Comparison of ENCODE assay signal across 22 cellular contexts in the genomic region with DNA sequence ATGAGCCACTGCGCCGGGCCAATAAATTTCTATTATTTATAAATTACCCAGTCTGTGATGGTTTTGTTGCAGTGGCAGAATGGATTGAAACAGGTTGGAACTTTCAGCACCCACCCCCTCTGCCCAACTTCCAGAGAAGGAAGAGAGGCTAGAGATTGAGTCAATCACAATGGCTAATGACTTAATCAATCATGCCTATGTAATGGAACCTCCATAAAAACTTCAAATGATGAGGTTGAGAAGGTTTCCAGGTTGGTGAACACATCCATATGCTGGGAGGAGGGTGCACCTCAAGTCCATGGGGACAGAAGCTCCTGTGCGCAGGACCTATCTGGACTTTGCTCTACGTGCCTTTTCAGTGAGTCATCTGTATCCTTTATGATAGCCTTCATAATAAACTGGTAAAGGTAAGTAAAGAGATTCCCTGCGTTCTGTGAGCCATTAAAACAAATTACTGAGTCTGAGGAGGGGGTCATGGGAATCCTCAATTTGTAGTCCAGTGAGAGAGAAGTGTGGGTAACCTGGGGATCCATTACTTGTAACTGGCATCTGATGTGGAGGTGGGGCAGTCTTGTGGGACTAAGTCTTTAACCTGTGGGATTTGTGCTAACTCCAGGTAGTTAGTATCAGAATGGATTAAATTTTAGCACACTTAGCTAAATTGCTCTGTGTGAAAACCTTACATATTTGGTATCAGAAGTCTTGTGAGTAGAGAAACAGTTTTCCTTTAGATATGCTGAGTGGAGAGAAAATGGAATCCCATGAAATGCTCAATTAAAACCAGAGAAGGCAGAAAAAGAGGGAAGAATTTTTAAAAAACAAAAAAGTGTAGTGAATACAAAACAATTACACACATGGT. TPM values are rescaled to one million over a fixed set of nuclear protein-coding genes. Genes with fewer than 3 reads are reported as not detected.
DNase-seq lines count a peak whose midpoint lies in the region; ATAC-seq and TF ChIP-seq lines count a peak whose summit lies in the region.
"Had no signal": no experiment of that assay in that cellular context is flagged by ENCODE, and none has a peak within 500 bp of the region (broad histone marks: within the 10 kb centered on the region; RNA-seq: fewer than 3 reads in every experiment).

No MANE protein-coding gene starts in this region.

- H3K79me2 ChIP-seq in mammary epithelial cell (ENCODE audit: insufficient read depth, low read length) (no peaks in the 10 kb centered on the region), hepatocyte (no peaks in the 10 kb centered on the region)

- H2AFZ ChIP-seq in mammary epithelial cell (ENCODE audit: low read depth, low read length) (peak overlapping the region; percentile 33), hepatocyte (peak overlapping the region; percentile 8)

- no TSS peak for BruUV-seq in mammary epithelial cell (replicated peaks; lab: Mats Ljungman, UMichigan)

- H3K36me3 ChIP-seq in mammary epithelial cell (ENCODE audit: insufficient read depth, low read length) (no peaks in the 10 kb centered on the region), breast epithelium (no peaks in the 10 kb centered on the region), hepatocyte (replicated peaks; ENCODE audit: insufficient read depth, low read depth) (no peaks in the 10 kb centered on the region), transverse colon (no peaks in the 10 kb centered on the region)

- H3K9me3 ChIP-seq in mammary epithelial cell (replicated peaks; ENCODE audit: insufficient read depth, low read length) (no peaks in the 10 kb centered on the region), breast epithelium (no peaks in the 10 kb centered on the region), hepatocyte (ENCODE audit: low read depth) (no peaks in the 10 kb centered on the region), transverse colon (no peaks in the 10 kb centered on the region)

- no peak for TF ChIP-seq EP300 in transverse colon (IDR thresholded peaks at IDR 0.05; ENCODE audit: low read depth)

- H3K4me2 ChIP-seq in mammary epithelial cell (ENCODE audit: insufficient read depth, low read depth, low read length) (no peak overlapping the region), hepatocyte (peak overlapping the region; percentile 50)

- ATAC-seq in GM18907 (IDR thresholded peaks at IDR 0.05; ENCODE audit: unreplicated experiment): no peak
- no peak for ATAC-seq in GM19395 (IDR thresholded peaks at IDR 0.05; ENCODE audit: unreplicated experiment)

- CTCF ChIA-PET in mammary epithelial cell (lab: Charles Lee; ENCODE audit: low non-redundant PET): no interaction called here

- WGBS in mammary epithelial cell (ENCODE audit: low coverage, missing lambda C conversion rate): 100% methylated on average over 5 of the region's 5 CpGs
- WGBS in hepatocyte (ENCODE audit: low lambda C conversion rate, missing lambda C conversion rate): 80% methylated on average over 5 of the region's 5 CpGs
- WGBS in transverse colon (ENCODE audit: low coverage in 1 of 2), 2 donors: 61 to 70% methylated on average over 3 to 5 of the region's 5 CpGs

- H3K4me3 ChIP-seq in mammary epithelial cell (replicated peaks in 1 of 3; ENCODE audit: insufficient read depth in 1 of 3, low read depth in 2 of 3, low read length in 3 of 3) (no peak overlapping the region), breast epithelium (no peak overlapping the region), hepatocyte (no peak overlapping the region), transverse colon (no peak overlapping the region)

- H3K27me3 ChIP-seq in mammary epithelial cell (ENCODE audit: insufficient read depth, low read length) (no peaks in the 10 kb centered on the region), breast epithelium (no peaks in the 10 kb centered on the region), hepatocyte (no peaks in the 10 kb centered on the region), transverse colon (no peaks in the 10 kb centered on the region)

- H3K4me1 ChIP-seq in mammary epithelial cell (ENCODE audit: insufficient read depth, low read length) (peaks cover 14% of the 10 kb centered on the region), breast epithelium (no peaks in the 10 kb centered on the region), hepatocyte (ENCODE audit: insufficient read depth) (peaks cover 11% of the 10 kb centered on the region), transverse colon (peaks cover 0 to 7% (median 1%) of the 10 kb centered on the region in 4 donors)

- TF ChIP-seq CTCF in mammary epithelial cell (conservative IDR thresholded peaks at IDR 0.05 in 1 of 2, IDR thresholded peaks at IDR 0.05 in 1 of 2; ENCODE audit: extremely low read depth in 1 of 2, insufficient read depth in 1 of 2, low read depth in 1 of 2, low read length in 2 of 2) (no peak), breast epithelium (IDR thresholded peaks at IDR 0.05) (no peak), hepatocyte (IDR thresholded peaks at IDR 0.05; ENCODE audit: poor library complexity) (no peak), transverse colon (IDR thresholded peaks at IDR 0.05) (no peak)

- DNase-seq in mammary epithelial cell: no peak
- no peak for DNase-seq in breast epithelium (ENCODE audit: low spot score in 2 of 2)
- peak; percentile 89 for DNase-seq in LoVo (ENCODE audit: low spot score)
- peak; percentile 76 for DNase-seq in hepatocyte (ENCODE audit: low spot score)
- DNase-seq in transverse colon: peak; percentile 61
- DNase-seq in NCI-H1694 (lab: John Stamatoyannopoulos, UW): no peak
- DNase-seq: KBM-7; NCI-H1436; NCI-H2029 treated with DMSO at 0.1 percent for 48 hours; NCI-H2171 treated with DMSO at 0.1 percent for 48 hours; NCI-H446 treated with DMSO at 0.1 percent for 48 hours; NCI-H69; NK-92 treated with Interleukin-12 subunit alpha and Interleukin-12 subunit beta, amount 100 ng/mL, for 24 hours; SIG-M5 had no signal

- H3K27ac ChIP-seq in mammary epithelial cell (ENCODE audit: insufficient read depth, low read depth, low read length) (no peak overlapping the region), breast epithelium (no peak overlapping the region), hepatocyte (peak overlapping the region; percentile 86), transverse colon (peak overlapping the region in 3 of 4 donors; percentile 34 to 48 (median 47))
- H3K27ac ChIP-seq: 22Rv1 had no signal

- dilution Hi-C loops in mammary epithelial cell (cut with HindIII; ENCODE audit: low sequenced_read_pairs): no loop called here

- H4K20me1 ChIP-seq in mammary epithelial cell (ENCODE audit: insufficient read depth, low read length) (no peaks in the 10 kb centered on the region), hepatocyte (ENCODE audit: insufficient read depth, poor library complexity, severe bottlenecking) (no peaks in the 10 kb centered on the region)

- H3K9ac ChIP-seq in mammary epithelial cell (ENCODE audit: insufficient read depth, low read length): no peak overlapping the region

- TF ChIP-seq POLR2A in breast epithelium (IDR thresholded peaks at IDR 0.05) (no peak), transverse colon (IDR thresholded peaks at IDR 0.05) (no peak)

- intact Hi-C loops in mammary epithelial cell (cut with micrococcal nuclease): no loop called here
- intact Hi-C loops in breast epithelium (cut with DNase I; ENCODE audit: low total_unique reads): no loop called here
- intact Hi-C loops in transverse colon (cut with DNase I; ENCODE audit: low total_unique reads): no loop called here

- in situ Hi-C loops in mammary epithelial cell (cut with MboI; ENCODE audit: low sequenced_read_pairs in 2 of 2): no loop called here
- in situ Hi-C loops in transverse colon (cut with MboI; ENCODE audit: low pct_ligation_motif_present in 1 of 4, low pct_unique_long_range_greater_than_20kb in 1 of 4, low sequenced_read_pairs in 3 of 4): no loop called here

- H3K9me2 ChIP-seq in hepatocyte (replicated peaks; ENCODE audit: insufficient read depth): no peaks in the 10 kb centered on the region

RNA-seq across cellular contexts. Expression of a gene that starts 11.7 kb away (rescaled TPM):
- 10 to 100 TPM; 27.0 to 34.5 TPM for total RNA-seq in mammary epithelial cell
- polyA plus RNA-seq in mammary epithelial cell: 42.0 TPM
- 12.9 TPM for polyA minus RNA-seq in mammary epithelial cell
- 10 to 100 TPM; 39.8 to 58.8 (median 42.3) TPM for total RNA-seq in breast epithelium
- 39.5 and 47.6 TPM in 2 replicates for total RNA-seq in hepatocyte
- 47.2 and 51.3 TPM in 2 replicates for polyA plus RNA-seq in hepatocyte
- total RNA-seq in transverse colon: 10 to 100 TPM in 3 of 4 donors, 1 to 10 TPM in 1; 8.8 to 31.5 (median 20.8) TPM

RNA-seq across cellular contexts. Expression of a gene that starts 22.4 kb away (rescaled TPM):
- total RNA-seq in mammary epithelial cell: not detected
- polyA plus RNA-seq in mammary epithelial cell: not detected
- not detected for polyA minus RNA-seq in mammary epithelial cell
- total RNA-seq in breast epithelium: not detected
- 0.04 TPM in 1 of 2 replicates, not detected in the other for total RNA-seq in hepatocyte
- 0.23 TPM in 1 of 2 replicates, not detected in the other for polyA plus RNA-seq in hepatocyte
- total RNA-seq in transverse colon: 1 to 10 TPM in 1 of 4 donors, under 1 TPM in 1, not detected in 2; 0.64 to 2.9 TPM
- total RNA-seq: H1, OCI-LY7, RPMI7951 had no signal
- polyA plus RNA-seq: AG04450, CD14-positive monocyte, H1 had no signal

RNA-seq across cellular contexts. Expression of a gene that starts 49.7 kb away (rescaled TPM):
- total RNA-seq in mammary epithelial cell (not detected), breast epithelium (not detected), hepatocyte (not detected in 2 replicates), transverse colon (1 to 10 TPM in 1 of 4 donors, under 1 TPM in 1, not detected in 2; 0.16 to 1.5 TPM)
- polyA plus RNA-seq in mammary epithelial cell (not detected), hepatocyte (0.44 and 0.97 TPM in 2 replicates)
- polyA minus RNA-seq in mammary epithelial cell: not detected
- total RNA-seq: H1, OCI-LY7, RPMI7951 had no signal
- polyA plus RNA-seq: AG04450, CD14-positive monocyte had no signal

Comparison
In these comparisons a context has a peak if more than half of its experiments do, and no peak if none do; other contexts are left out.
1. DNase-seq: peak in LoVo (single experiment), hepatocyte (single experiment) and transverse colon (single experiment); none in mammary epithelial cell (single experiment), breast epithelium (0 of 2) and NCI-H1694 (single experiment).
2. H3K27ac ChIP-seq: peak in hepatocyte (single experiment) and transverse colon (3 of 4); none in mammary epithelial cell (single experiment) and breast epithelium (0 of 2).